ENCODE assay signal across 8 cellular contexts in the genomic region with DNA sequence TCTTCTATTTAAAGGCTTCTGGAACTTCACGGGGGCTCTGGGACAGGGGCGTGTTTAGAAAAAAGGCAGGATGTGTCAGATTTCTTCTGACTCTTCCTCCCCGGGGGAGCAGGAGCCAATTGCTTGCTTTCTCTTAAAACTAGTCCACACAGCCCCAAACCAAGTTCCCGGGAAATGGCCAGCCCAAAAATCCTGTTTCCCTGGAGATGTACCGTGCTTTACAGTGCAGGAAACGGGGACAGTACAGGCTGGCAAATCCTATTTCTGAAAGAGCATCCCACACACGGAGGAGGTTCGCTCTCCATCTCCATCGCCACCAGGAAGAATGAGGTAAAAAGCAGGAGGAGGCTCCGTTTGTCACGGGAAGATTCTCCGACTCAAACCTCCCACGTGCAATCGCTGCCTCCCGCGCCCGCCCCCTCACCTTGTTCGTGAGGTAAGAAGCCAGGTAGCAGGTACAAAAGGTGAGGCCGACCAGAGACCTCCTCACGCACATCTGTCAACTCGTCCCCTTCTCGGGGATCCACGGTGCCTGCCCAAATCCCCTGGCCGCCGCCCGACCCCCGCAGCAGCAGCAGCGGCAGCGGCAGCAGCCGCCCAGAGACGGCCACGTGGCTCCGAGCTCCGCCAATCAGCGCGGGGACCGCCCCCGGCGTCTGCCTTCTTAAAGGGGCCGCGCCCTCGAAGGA.
DNase-seq lines count a peak whose midpoint lies in the region; ATAC-seq and TF ChIP-seq lines count a peak whose summit lies in the region.

No MANE protein-coding gene starts in this region.

- H3K9me3 ChIP-seq in DND-41 (ENCODE audit: insufficient read depth, low read length, severe bottlenecking) = no peaks in the 10 kb centered on the region

- TF ChIP-seq RAD21 in Ishikawa (IDR thresholded peaks at IDR 0.05; ENCODE audit: low read depth) = no peak

- H3K79me2 ChIP-seq in DND-41 (ENCODE audit: insufficient read depth, low read length) = peaks cover 3% of the 10 kb centered on the region; the same call in 1 of the 2 replicates

- no peaks in the 10 kb centered on the region for H3K9me3 Mint-ChIP-seq in nephron

- H3K27me3 ChIP-seq in DND-41 (ENCODE audit: insufficient read depth, low read length, poor library complexity) = no peaks in the 10 kb centered on the region

- peak; percentile 99 for ATAC-seq in DND-41 (ENCODE audit: insufficient read depth, low read depth)
- peak; percentile 98 for ATAC-seq in GM21529 (IDR thresholded peaks at IDR 0.05; ENCODE audit: unreplicated experiment)
- ATAC-seq in stimulated activated naive CD8-positive, alpha-beta T cell treated with anti-CD3 and anti-CD28 coated beads, Interleukin-15, Interleukin-2, amounts not matched to agents 100 U/mL and 50 U/mL, for 24 hours = peak; percentile 97

- peak overlapping the region; percentile 63 for H3K9ac ChIP-seq in DND-41 (ENCODE audit: low read depth, low read length)

- peak; percentile 84 for DNase-seq in DND-41
- peak; percentile 88 for DNase-seq in RPMI8226
- DNase-seq in activated gamma-delta T cell (lab: John Stamatoyannopoulos, UW) = peak; percentile 68
- peak; percentile 27 for DNase-seq in fibroblast of the conjunctiva (ENCODE audit: low read depth)
- DNase-seq in stimulated activated naive CD8-positive, alpha-beta T cell treated with anti-CD3 and anti-CD28 coated beads, Interleukin-15, Interleukin-2, amounts not matched to agents 100 U/mL and 50 U/mL, for 24 hours = peak; percentile 87

- TF ChIP-seq CTCF in DND-41 (IDR thresholded peaks at IDR 0.05; ENCODE audit: borderline replicate concordance, extremely low read depth, low read length, poor library complexity, severe bottlenecking) (no peak), nephron (IDR thresholded peaks at IDR 0.05; ENCODE audit: unreplicated experiment in 3 of 3) (no peak)

- H3K4me3 Mint-ChIP-seq in nephron = peak overlapping the region; percentile 96 to 99 (median 98)

- peak overlapping the region; percentile 100 for H2AFZ ChIP-seq in DND-41 (ENCODE audit: low read depth, low read length)

- peak overlapping the region; percentile 53 to 81; a peak in 3 of 4 replicates for H3K4me3 ChIP-seq in DND-41 (ENCODE audit: low read depth in 1 of 2, low read length in 2 of 2)

- H3K27ac ChIP-seq in DND-41 (ENCODE audit: low read length) = peak overlapping the region; percentile 62

- no peaks in the 10 kb centered on the region for H4K20me1 ChIP-seq in DND-41 (ENCODE audit: insufficient read depth, low read length)

- H3K4me1 Mint-ChIP-seq in nephron = peaks cover 8% of the 10 kb centered on the region

- peak overlapping the region; percentile 51 to 91 (median 87) for H3K27ac Mint-ChIP-seq in nephron

- H3K4me1 ChIP-seq in DND-41 (ENCODE audit: insufficient read depth, low read length) = peaks cover 26% of the 10 kb centered on the region

- H3K36me3 Mint-ChIP-seq in nephron (ENCODE audit: low read depth) = no peaks in the 10 kb centered on the region

- no peaks in the 10 kb centered on the region for H3K36me3 ChIP-seq in DND-41 (ENCODE audit: insufficient read depth, low read length)

- no peak for TF ChIP-seq EP300 in Ishikawa (IDR thresholded peaks at IDR 0.05; ENCODE audit: borderline replicate concordance)

- H3K4me2 ChIP-seq in DND-41 (ENCODE audit: insufficient read depth, low read length) = peak overlapping the region; percentile 99

- H3K27me3 Mint-ChIP-seq in nephron (ENCODE audit: low read depth) = peaks cover 6% of the 10 kb centered on the region

TF ChIP-seq in Ishikawa, 13 proteins besides CTCF, POLR2A, EP300 and RAD21:
- TF ChIP-seq, protein P1, sequence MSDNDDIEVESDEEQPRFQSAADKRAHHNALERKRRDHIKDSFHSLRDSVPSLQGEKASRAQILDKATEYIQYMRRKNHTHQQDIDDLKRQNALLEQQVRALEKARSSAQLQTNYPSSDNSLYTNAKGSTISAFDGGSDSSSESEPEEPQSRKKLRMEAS (IDR thresholded peaks at IDR 0.05) = peak; percentile 96
- TF ChIP-seq TEAD4 (IDR thresholded peaks at IDR 0.05) = no peak
- TF ChIP-seq EGR1 (IDR thresholded peaks at IDR 0.05) = 0 out of 2 replicates have a peak, but pooled peaks have one; percentile 37
- TF ChIP-seq, protein P2, sequence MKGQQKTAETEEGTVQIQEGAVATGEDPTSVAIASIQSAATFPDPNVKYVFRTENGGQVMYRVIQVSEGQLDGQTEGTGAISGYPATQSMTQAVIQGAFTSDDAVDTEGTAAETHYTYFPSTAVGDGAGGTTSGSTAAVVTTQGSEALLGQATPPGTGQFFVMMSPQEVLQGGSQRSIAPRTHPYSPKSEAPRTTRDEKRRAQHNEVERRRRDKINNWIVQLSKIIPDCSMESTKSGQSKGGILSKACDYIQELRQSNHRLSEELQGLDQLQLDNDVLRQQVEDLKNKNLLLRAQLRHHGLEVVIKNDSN (IDR thresholded peaks at IDR 0.05) = peak; percentile 96
- 0 out of 2 replicates have a peak, but pooled peaks have one; percentile 52 for TF ChIP-seq TAF1 (IDR thresholded peaks at IDR 0.05; ENCODE audit: low read depth)
- no peak for TF ChIP-seq TCF12 (IDR thresholded peaks at IDR 0.05; ENCODE audit: low read depth)
- TF ChIP-seq YY1 (IDR thresholded peaks at IDR 0.05; ENCODE audit: low read depth) = peak; percentile 54; the same call in 1 of the 2 replicates
- TF ChIP-seq ZBTB7A (IDR thresholded peaks at IDR 0.05; ENCODE audit: low read depth) = peak; percentile 74; the same call in 1 of the 2 replicates

Comparison
In these comparisons a context has a peak if more than half of its experiments do, and no peak if none do; other contexts are left out.
1. Peak in every context shown above with its lines: DNase-seq, ATAC-seq, H3K4me3 ChIP-seq and H3K27ac ChIP-seq.
2. DNase-seq: peak in every context shown above with its lines; median percentile 88 in RPMI8226; 87 in stimulated activated naive CD8-positive, alpha-beta T cell treated with anti-CD3 and anti-CD28 coated beads, Interleukin-15, Interleukin-2, amounts not matched to agents 100 U/mL and 50 U/mL, for 24 hours; 84 in DND-41; 68 in activated gamma-delta T cell; 27 in fibroblast of the conjunctiva.